In the genomic region with DNA sequence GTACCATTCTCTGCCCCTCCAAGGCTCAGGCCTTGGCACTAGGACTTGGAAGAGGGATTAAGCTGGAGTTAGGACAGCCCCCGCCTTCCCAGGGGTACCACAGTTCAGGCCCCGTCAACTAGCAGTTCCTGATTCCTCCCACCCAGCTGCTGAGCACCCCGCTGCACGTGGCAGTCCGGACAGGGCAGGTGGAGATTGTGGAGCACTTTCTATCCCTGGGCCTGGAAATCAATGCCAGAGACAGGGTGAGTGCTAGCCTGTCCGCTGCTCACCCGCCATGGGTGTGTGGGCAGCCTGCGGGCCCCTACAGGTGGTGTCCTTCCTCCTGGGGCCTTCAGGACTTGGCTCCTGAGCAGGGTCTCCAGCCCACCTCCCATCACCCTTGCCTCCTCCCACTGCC, we compare ENCODE assay signal across 36 cellular contexts. TPM values are rescaled to one million over a fixed set of nuclear protein-coding genes. Genes with fewer than 3 reads are reported as not detected.
"Had no signal": no experiment of that assay in that cellular context is flagged by ENCODE, and none has a peak within 500 bp of the region (broad histone marks: within the 10 kb centered on the region; RNA-seq: fewer than 3 reads in every experiment).

No MANE protein-coding gene starts in this region.

- H3K27me3 ChIP-seq: adrenal gland, body of pancreas, breast epithelium, MG63, Peyer's patch had no signal

- H3K4me3 Mint-ChIP-seq: activated CD4-positive, alpha-beta T cell treated with anti-CD3 and anti-CD28 coated beads for 36 hours; activated CD4-positive, alpha-beta T cell treated with anti-CD3 and anti-CD28 coated beads, Interleukin-2, amount 10 ng/mL, durations not matched to agents 7 days and 5 days; activated CD8-positive, alpha-beta T cell treated with anti-CD3 and anti-CD28 coated beads, Interleukin-2, amount 10 ng/mL, durations not matched to agents 7 days and 5 days; activated T-cell treated with anti-CD3 and anti-CD28 coated beads, Interleukin-2, amount 50 U/mL, for 24 hours; T-helper 1 cell treated with Interleukin-12 subunit alpha and Interleukin-12 subunit beta and Interleukin-4 antibody, amounts not matched to agents 30 μg/mL and 1 μg/mL, for 36 hours; T-helper 2 cell treated with Interferon-gamma antibody and Interleukin-4, amounts not matched to agents 5 μg/mL and 100 μg/mL, for 36 hours; WTC11 had no signal

- H3K4me1 ChIP-seq: breast epithelium, Peyer's patch had no signal

- DNase-seq: activated CD4-positive, alpha-beta T cell treated with anti-CD3 and anti-CD28 coated beads for 36 hours; activated CD4-positive, alpha-beta T cell treated with anti-CD3 and anti-CD28 coated beads, Interleukin-2, amount 10 ng/mL, durations not matched to agents 7 days and 5 days; activated CD4-positive, alpha-beta T cell treated with anti-CD3 and anti-CD28 coated beads, Interleukin-2, amount 50 U/mL, for 48 hours; activated CD8-positive, alpha-beta T cell treated with anti-CD3 and anti-CD28 coated beads, Interleukin-2, amount 10 ng/mL, durations not matched to agents 7 days and 5 days; activated gamma-delta T cell; activated naive CD4-positive, alpha-beta T cell treated with Interleukin-2 at 50 U/mL for 16 hours; activated T-cell treated with anti-CD3 and anti-CD28 coated beads, Interleukin-2, amount 50 U/mL, for 24 hours; body of pancreas; Kasumi-1; KG1; MG63; NCI-H1048; NCI-H1105 treated with DMSO at 0.1 percent for 48 hours; NCI-H1436; NCI-H1694; NCI-H1930; NCI-H345; NCI-H510A; NCI-H526; NCI-H748 treated with DMSO at 0.1 percent for 48 hours; NK-92 treated with Interleukin-12 subunit alpha and Interleukin-12 subunit beta, amount 100 ng/mL, for 24 hours; PC-3; Peyer's patch; RPMI8226; SIG-M5 had no signal

- H3K27ac ChIP-seq: adrenal gland, breast epithelium, Peyer's patch had no signal

- H3K27me3 Mint-ChIP-seq: activated CD4-positive, alpha-beta T cell treated with anti-CD3 and anti-CD28 coated beads for 36 hours; activated T-cell treated with anti-CD3 and anti-CD28 coated beads, Interleukin-2, amount 50 U/mL, for 24 hours had no signal

- H3K27ac Mint-ChIP-seq: activated CD4-positive, alpha-beta T cell treated with anti-CD3 and anti-CD28 coated beads, Interleukin-2, amount 10 ng/mL, durations not matched to agents 7 days and 5 days; activated CD8-positive, alpha-beta T cell treated with anti-CD3 and anti-CD28 coated beads, Interleukin-2, amount 10 ng/mL, durations not matched to agents 7 days and 5 days; activated T-cell treated with anti-CD3 and anti-CD28 coated beads, Interleukin-2, amount 50 U/mL, for 24 hours; activated T-helper 2 cell treated with anti-CD3 and anti-CD28 coated beads, Interferon-gamma antibody, Interleukin-2, Interleukin-4, amounts not matched to agents 10 μg/mL and 5 μg/mL and 100 μg/mL, durations not matched to agents 14 hours and 24 hours and 36 hours; T-helper 1 cell treated with Interleukin-12 subunit alpha and Interleukin-12 subunit beta and Interleukin-4 antibody, amounts not matched to agents 30 μg/mL and 1 μg/mL, for 36 hours; T-helper 2 cell treated with Interferon-gamma antibody and Interleukin-4, amounts not matched to agents 5 μg/mL and 100 μg/mL, for 36 hours; WTC11 had no signal

- H3K9me3 Mint-ChIP-seq: activated CD4-positive, alpha-beta T cell treated with anti-CD3 and anti-CD28 coated beads, Interleukin-2, amount 10 ng/mL, durations not matched to agents 7 days and 5 days; activated naive CD4-positive, alpha-beta T cell treated with anti-CD3 and anti-CD28 coated beads, Interleukin-2, amount 50 U/mL, for 72 hours; activated T-cell treated with anti-CD3 and anti-CD28 coated beads, Interleukin-2, amount 50 U/mL, for 24 hours; activated T-helper 2 cell treated with anti-CD3 and anti-CD28 coated beads, Interferon-gamma antibody, Interleukin-2, Interleukin-4, amounts not matched to agents 10 μg/mL and 5 μg/mL and 100 μg/mL, durations not matched to agents 14 hours and 24 hours and 36 hours; T-helper 1 cell treated with Interleukin-12 subunit alpha and Interleukin-12 subunit beta and Interleukin-4 antibody, amounts not matched to agents 30 μg/mL and 1 μg/mL, for 36 hours; T-helper 2 cell treated with Interferon-gamma antibody and Interleukin-4, amounts not matched to agents 5 μg/mL and 100 μg/mL, for 36 hours; WTC11 had no signal

- ATAC-seq: activated CD4-positive, alpha-beta T cell treated with anti-CD3 and anti-CD28 coated beads for 36 hours; activated CD4-positive, CD25-positive, alpha-beta regulatory T cell treated with anti-CD3 and anti-CD28 coated beads, Interleukin-2, amount 50 U/mL, for 24 hours; activated CD8-positive, alpha-beta T cell treated with anti-CD3 and anti-CD28 coated beads, Interleukin-2, amount 10 ng/mL, durations not matched to agents 7 days and 5 days; activated naive CD4-positive, alpha-beta T cell treated with anti-CD3 and anti-CD28 coated beads, Interleukin-2, amount 50 U/mL, for 72 hours; body of pancreas; PC-3; Right ventricle myocardium inferior; WTC11 had no signal

- H3K36me3 ChIP-seq: adrenal gland, breast epithelium, MG63, Peyer's patch had no signal

- H3K9me3 ChIP-seq: adrenal gland, body of pancreas, breast epithelium, MG63, Peyer's patch had no signal

- H3K4me1 Mint-ChIP-seq: activated CD4-positive, alpha-beta T cell treated with anti-CD3 and anti-CD28 coated beads for 36 hours; activated CD4-positive, alpha-beta T cell treated with anti-CD3 and anti-CD28 coated beads, Interleukin-2, amount 10 ng/mL, durations not matched to agents 7 days and 5 days had no signal

- H3K4me3 ChIP-seq: adrenal gland, body of pancreas, breast epithelium, MG63, Peyer's patch had no signal

- H3K36me3 Mint-ChIP-seq: activated naive CD4-positive, alpha-beta T cell treated with anti-CD3 and anti-CD28 coated beads, Interleukin-2, amount 50 U/mL, for 72 hours; WTC11 had no signal

RNA-seq across cellular contexts. Expression of gene HOGA1, which starts 2.0 kb away (rescaled TPM):
- total RNA-seq: activated CD4-positive, alpha-beta T cell treated with anti-CD3 and anti-CD28 coated beads for 36 hours; activated CD4-positive, alpha-beta T cell treated with anti-CD3 and anti-CD28 coated beads, Interleukin-2, amount 10 ng/mL, durations not matched to agents 7 days and 5 days; activated CD8-positive, alpha-beta T cell treated with anti-CD3 and anti-CD28 coated beads, Interleukin-2, amount 10 ng/mL, durations not matched to agents 7 days and 5 days; activated naive CD4-positive, alpha-beta T cell treated with anti-CD3 and anti-CD28 coated beads, Interleukin-2, amount 50 U/mL, for 72 hours; activated T-helper 2 cell treated with anti-CD3 and anti-CD28 coated beads, Interferon-gamma antibody, Interleukin-2, Interleukin-4, amounts not matched to agents 10 μg/mL and 5 μg/mL and 100 μg/mL, durations not matched to agents 14 hours and 24 hours and 36 hours had no signal

RNA-seq across cellular contexts. Expression of gene C10orf62, which starts 7.4 kb away (rescaled TPM):
- total RNA-seq: activated CD4-positive, alpha-beta T cell treated with anti-CD3 and anti-CD28 coated beads for 36 hours; activated CD4-positive, alpha-beta T cell treated with anti-CD3 and anti-CD28 coated beads, Interleukin-2, amount 10 ng/mL, durations not matched to agents 7 days and 5 days; activated CD8-positive, alpha-beta T cell treated with anti-CD3 and anti-CD28 coated beads, Interleukin-2, amount 10 ng/mL, durations not matched to agents 7 days and 5 days; activated naive CD4-positive, alpha-beta T cell treated with anti-CD3 and anti-CD28 coated beads, Interleukin-2, amount 50 U/mL, for 72 hours; activated T-helper 2 cell treated with anti-CD3 and anti-CD28 coated beads, Interferon-gamma antibody, Interleukin-2, Interleukin-4, amounts not matched to agents 10 μg/mL and 5 μg/mL and 100 μg/mL, durations not matched to agents 14 hours and 24 hours and 36 hours; astrocyte; PC-3; Peyer's patch; SK-MEL-5; WTC11 had no signal

RNA-seq across cellular contexts. Expression of gene ANKRD2, which starts 9.6 kb away (rescaled TPM):
- total RNA-seq: activated CD4-positive, alpha-beta T cell treated with anti-CD3 and anti-CD28 coated beads for 36 hours; body of pancreas; breast epithelium; Peyer's patch; SK-MEL-5; WTC11 had no signal
